8 cellular contexts compared by ENCODE assay signal in genomic region chr4:1177274-1178141, GRCh38. TPM values are rescaled to one million over a fixed set of nuclear protein-coding genes. Genes with fewer than 3 reads are reported as not detected.
DNase-seq lines count a peak whose midpoint lies in the region; ATAC-seq, FAIRE-seq and TF ChIP-seq lines count a peak whose summit lies in the region.

No MANE protein-coding gene starts in this region.

- no peak overlapping the region for H3K4me3 Mint-ChIP-seq in glutamatergic neuron (ENCODE audit: unreplicated experiment)

- peaks cover 11% of the 10 kb centered on the region for H3K27me3 Mint-ChIP-seq in glutamatergic neuron (ENCODE audit: unreplicated experiment)

- intact Hi-C loops in sciatic nerve (cut with DNase I) = loop anchor here (10.0 kb wide), 1 partner anchor 47 kb away; no protein-coding TSS in a partner anchor

- no peak overlapping the region for H3K27ac Mint-ChIP-seq in glutamatergic neuron (ENCODE audit: unreplicated experiment)

- peaks cover 30% of the 10 kb centered on the region for H3K9me3 Mint-ChIP-seq in glutamatergic neuron (ENCODE audit: unreplicated experiment)

- H3K27me3 ChIP-seq in skeletal muscle satellite cell (ENCODE audit: control insufficient read depth, insufficient read depth, low read length) = no peaks in the 10 kb centered on the region

- no peak overlapping the region for H3K4me3 ChIP-seq in skeletal muscle satellite cell (ENCODE audit: low read length)

- H3K9me3 ChIP-seq in skeletal muscle satellite cell (replicated peaks; ENCODE audit: low read length) = no peaks in the 10 kb centered on the region

- ATAC-seq in sciatic nerve = no peak

- POLR2A ChIA-PET in RWPE1 (lab: Yijun Ruan, JAX; ENCODE audit: low non-redundant PET) = no interaction called here

- no peak for DNase-seq in GM18507 (ENCODE audit: extremely low spot score, insufficient read length, low read depth)
- peak; percentile 51 for DNase-seq in RWPE1 (ENCODE audit: low spot score)
- peak; percentile 94 for DNase-seq in glomerular visceral epithelial cell (ENCODE audit: extremely low spot score)
- no peak for DNase-seq in activated CD4-positive, CD25-positive, alpha-beta regulatory T cell (lab: John Stamatoyannopoulos, UW)
- DNase-seq in glutamatergic neuron = no peak
- DNase-seq in midbrain (lab: John Stamatoyannopoulos, UW) = no peak
- no peak for DNase-seq in sciatic nerve (ENCODE audit: low spot score)

- peak overlapping the region; percentile 97 for H3K27ac ChIP-seq in RWPE1

- peaks cover 32% of the 10 kb centered on the region for H3K4me1 ChIP-seq in skeletal muscle satellite cell (ENCODE audit: control insufficient read depth, insufficient read depth, low read length)

- H3K36me3 ChIP-seq in skeletal muscle satellite cell (ENCODE audit: insufficient read depth, low read length) = peaks cover 3% of the 10 kb centered on the region

- H3K4me2 ChIP-seq in skeletal muscle satellite cell (ENCODE audit: low read length) = peak overlapping the region; percentile 52

- CTCF ChIA-PET in RWPE1 (lab: Yijun Ruan, JAX) = no interaction called here

- peak; percentile 44 for FAIRE-seq in GM18507 (lab: Jason Lieb, UNC)

- peaks cover 15% of the 10 kb centered on the region for H3K4me1 Mint-ChIP-seq in glutamatergic neuron (ENCODE audit: low read depth, unreplicated experiment)

- peak overlapping the region; percentile 13 for H3K9ac ChIP-seq in skeletal muscle satellite cell (ENCODE audit: low read depth, low read length)

- TF ChIP-seq CTCF in RWPE1 (conservative IDR thresholded peaks at IDR 0.05; ENCODE audit: low read depth) (no peak), glutamatergic neuron (IDR thresholded peaks at IDR 0.05; ENCODE audit: partially characterized antibody, unreplicated experiment) (no peak)

- peaks cover 26% of the 10 kb centered on the region for H3K36me3 Mint-ChIP-seq in glutamatergic neuron (ENCODE audit: unreplicated experiment)

RNA-seq across cellular contexts. Expression of gene SPON2, which starts 5.1 kb away (rescaled TPM):
- 79.3 and 213 TPM in 2 replicates for total RNA-seq in skeletal muscle satellite cell (2012; rRNA removed)
- total RNA-seq in glutamatergic neuron (ENCODE audit: unreplicated experiment) (769 TPM), sciatic nerve (35.6 TPM)

Comparison
In these comparisons a context has a peak if more than half of its experiments do, and no peak if none do; other contexts are left out.
1. DNase-seq: peak in RWPE1 (single experiment) and glomerular visceral epithelial cell (single experiment); none in GM18507 (single experiment), activated CD4-positive, CD25-positive, alpha-beta regulatory T cell (0 of 4), glutamatergic neuron (single experiment), midbrain (single experiment) and sciatic nerve (single experiment).
2. RNA of gene SPON2, which starts 5.1 kb away (total RNA-seq): 769 TPM in glutamatergic neuron (single experiment); 35.6 TPM in sciatic nerve (single experiment); every median in the first group is over 10 times any median in the second.